1 cellular context compared by ENCODE assay signal in the genomic region with DNA sequence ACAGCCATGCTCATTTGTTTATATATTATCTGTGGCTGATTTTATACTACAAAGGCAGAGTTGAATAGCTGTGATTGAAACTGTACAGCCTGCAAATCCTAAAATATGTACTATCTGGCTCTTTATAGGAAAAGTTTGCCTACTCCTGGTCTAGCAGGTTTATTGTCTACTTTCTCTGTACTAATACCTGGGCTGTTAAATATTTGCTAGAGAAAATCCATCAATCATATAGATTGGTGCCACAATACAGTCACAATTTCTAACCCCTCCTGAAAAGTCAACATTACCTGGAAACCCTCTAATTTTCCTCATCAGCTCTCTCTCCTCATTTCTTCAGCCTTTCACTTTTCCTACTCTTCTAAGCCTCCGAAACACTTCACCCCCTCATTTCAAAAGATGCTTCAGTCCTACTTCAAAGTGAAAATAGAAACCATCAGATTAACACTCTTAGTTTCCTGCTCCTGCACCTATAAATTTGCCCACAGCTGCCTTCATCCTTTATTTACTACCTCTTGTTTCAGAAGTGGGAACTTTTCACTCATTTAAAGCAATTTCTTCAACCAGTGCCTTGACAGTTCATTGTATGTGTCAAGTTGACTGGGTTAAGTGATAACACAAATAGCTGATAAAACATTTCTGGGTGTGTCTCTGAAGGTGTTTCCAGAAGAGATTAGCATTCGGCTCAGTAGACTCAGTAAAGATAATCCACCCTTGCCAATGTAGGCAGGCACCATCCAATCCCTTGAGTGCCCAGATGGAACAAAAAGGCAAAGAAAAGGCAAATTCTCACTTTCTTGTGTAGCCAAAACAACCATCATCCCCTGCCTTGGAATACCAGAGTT.
TF ChIP-seq lines count a peak whose summit lies in the region.

No MANE protein-coding gene starts in this region.

TF ChIP-seq in GM12878, 131 proteins besides CTCF, POLR2A, EP300 and RAD21:
- TF ChIP-seq POU2F2 (IDR thresholded peaks at IDR 0.05; ENCODE audit: borderline replicate concordance, low read depth, low read length), result no peak
